Comparison of ENCODE assay signal across 16 cellular contexts in the genomic region with DNA sequence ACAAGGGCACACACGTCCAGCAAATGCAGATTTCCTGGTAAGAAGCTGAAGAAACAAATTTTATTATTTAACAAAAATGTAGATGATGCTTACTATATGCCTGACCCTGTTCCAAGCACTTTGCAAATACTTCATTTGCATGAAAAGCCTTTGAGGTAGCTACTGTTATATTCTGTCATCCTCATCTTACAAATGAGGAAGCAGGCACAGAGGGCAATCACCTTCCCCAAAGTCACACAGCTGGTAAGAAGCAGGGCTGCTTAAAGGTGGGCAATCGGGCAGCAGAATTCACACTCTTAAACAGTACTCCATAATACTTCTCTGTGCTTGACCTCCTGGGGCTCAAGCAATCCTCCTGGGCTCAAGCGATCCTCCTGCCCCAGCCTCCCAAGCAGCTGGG. TPM values are rescaled to one million over a fixed set of nuclear protein-coding genes. Genes with fewer than 3 reads are reported as not detected.
A peak's percentile ranks its signal among the peaks of the same experiment; 100 is the strongest.
DNase-seq lines count a peak whose midpoint lies in the region; ATAC-seq and TF ChIP-seq lines count a peak whose summit lies in the region.
"Had no signal": no experiment of that assay in that cellular context is flagged by ENCODE, and none has a peak within 500 bp of the region (broad histone marks: within the 10 kb centered on the region; RNA-seq: fewer than 3 reads in every experiment).

No MANE protein-coding gene starts in this region.

- peaks cover 13 to 73% of the 10 kb centered on the region in 2 donors for H3K4me1 ChIP-seq in thoracic aorta (ENCODE audit: control insufficient read depth in 1 of 2, low read depth in 2 of 2)
- H3K4me1 ChIP-seq: HAP-1 had no signal

- 52 to 53% methylated on average over 3 of the region's 3 CpGs for WGBS in lower leg skin, 2 donors

- CTCF ChIA-PET in RWPE1 (lab: Yijun Ruan, JAX), result interaction anchor here (0.5 kb wide), 2 partner anchors 122 to 410 kb away, joined by 3 to 7 read pairs; no protein-coding TSS in a partner anchor

- H3K27me3 Mint-ChIP-seq in activated CD4-positive, alpha-beta T cell treated with anti-CD3 and anti-CD28 coated beads, Interleukin-2, amount 10 ng/mL, durations not matched to agents 24 days and 14 days, result peaks cover 17% of the 10 kb centered on the region

- H3K4me3 Mint-ChIP-seq in activated CD4-positive, alpha-beta T cell treated with anti-CD3 and anti-CD28 coated beads, Interleukin-2, amount 10 ng/mL, durations not matched to agents 24 days and 14 days, result no peak overlapping the region
- H3K4me3 Mint-ChIP-seq: CD14-positive monocyte; CD4-positive, alpha-beta memory T cell had no signal

- intact Hi-C loops in activated CD4-positive, alpha-beta T cell treated with anti-CD3 and anti-CD28 coated beads, Interleukin-2, amount 10 ng/mL, durations not matched to agents 24 days and 14 days (cut with micrococcal nuclease), result no loop called here
- intact Hi-C loops in lower leg skin (cut with DNase I; ENCODE audit: low total_unique reads), result no loop called here

- no peak overlapping the region for H3K27ac Mint-ChIP-seq in activated CD4-positive, alpha-beta T cell treated with anti-CD3 and anti-CD28 coated beads, Interleukin-2, amount 10 ng/mL, durations not matched to agents 24 days and 14 days
- H3K27ac Mint-ChIP-seq: CD14-positive monocyte; CD4-positive, alpha-beta memory T cell had no signal

- H3K4me1 Mint-ChIP-seq in activated CD4-positive, alpha-beta T cell treated with anti-CD3 and anti-CD28 coated beads, Interleukin-2, amount 10 ng/mL, durations not matched to agents 24 days and 14 days, result peaks cover 3% of the 10 kb centered on the region

- no peaks in the 10 kb centered on the region for H3K9me3 ChIP-seq in thoracic aorta
- H3K9me3 ChIP-seq: HAP-1 had no signal

- no peaks in the 10 kb centered on the region for H3K36me3 Mint-ChIP-seq in activated CD4-positive, alpha-beta T cell treated with anti-CD3 and anti-CD28 coated beads, Interleukin-2, amount 10 ng/mL, durations not matched to agents 24 days and 14 days (ENCODE audit: low read depth)
- H3K36me3 Mint-ChIP-seq: CD14-positive monocyte had no signal

- H3K36me3 ChIP-seq in thoracic aorta, result no peaks in the 10 kb centered on the region
- H3K36me3 ChIP-seq: HAP-1 had no signal

- H3K27ac ChIP-seq in RWPE1, result peak overlapping the region; percentile 49; the same call in 1 of the 2 replicates
- H3K27ac ChIP-seq in thoracic aorta, result peak overlapping the region; percentile 75 to 94

- DNase-seq in NAMALWA (ENCODE audit: low spot score) (peak; percentile 24), RWPE1 (ENCODE audit: low spot score) (no peak), germinal center (ENCODE audit: low spot score) (peak; percentile 44), thoracic aorta (ENCODE audit: low spot score) (no peak), AG08396 (ENCODE audit: low spot score) (no peak), DMS 273 treated with DMSO at 0.1 percent for 48 hours (lab: John Stamatoyannopoulos, UW) (no peak), lower leg skin (ENCODE audit: low spot score in 2 of 2) (no peak)
- DNase-seq in activated CD4-positive, alpha-beta T cell treated with anti-CD3 and anti-CD28 coated beads, Interleukin-2, amount 10 ng/mL, durations not matched to agents 24 days and 14 days, result no peak
- DNase-seq: ACHN; AML-193; CD4-positive, alpha-beta memory T cell; DMS79 treated with DMSO at 0.1 percent for 48 hours; GF-D8 had no signal

- ATAC-seq in thoracic aorta (ENCODE audit: insufficient number of reproducible peaks, low FRiP score, low read depth), result no peak

- no peak for TF ChIP-seq POLR2A in lower leg skin (IDR thresholded peaks at IDR 0.05)

- POLR2A ChIA-PET in RWPE1 (lab: Yijun Ruan, JAX; ENCODE audit: low non-redundant PET), result no interaction called here

- no peak for TF ChIP-seq CTCF in RWPE1 (conservative IDR thresholded peaks at IDR 0.05; ENCODE audit: low read depth)
- no peak for TF ChIP-seq CTCF in thoracic aorta (IDR thresholded peaks at IDR 0.05)
- TF ChIP-seq CTCF in lower leg skin (IDR thresholded peaks at IDR 0.05), result no peak

- H3K4me3 ChIP-seq in thoracic aorta (no peak overlapping the region), lower leg skin (ENCODE audit: low read depth, poor library complexity, severe bottlenecking) (no peak overlapping the region)
- H3K4me3 ChIP-seq: HAP-1 had no signal

- H3K9me3 Mint-ChIP-seq in activated CD4-positive, alpha-beta T cell treated with anti-CD3 and anti-CD28 coated beads, Interleukin-2, amount 10 ng/mL, durations not matched to agents 24 days and 14 days, result no peaks in the 10 kb centered on the region

- H3K27me3 ChIP-seq in thoracic aorta (replicated peaks; ENCODE audit: insufficient read depth), result no peaks in the 10 kb centered on the region

RNA-seq across cellular contexts. Expression of a gene that starts 18.3 kb away (rescaled TPM):
- total RNA-seq in thoracic aorta (1 to 10 TPM; 1.2 to 5.2 TPM), lower leg skin (not detected)
- total RNA-seq in activated CD4-positive, alpha-beta T cell treated with anti-CD3 and anti-CD28 coated beads, Interleukin-2, amount 10 ng/mL, durations not matched to agents 24 days and 14 days, result not detected in 2 replicates
- total RNA-seq: CD4-positive, alpha-beta memory T cell; HT-29 had no signal

RNA-seq across cellular contexts. Expression of a gene that starts 24.4 kb away (rescaled TPM):
- total RNA-seq in thoracic aorta, result 10 to 100 TPM in 1 of 2 donors, 1 to 10 TPM in 1; 5.1 to 14.6 TPM
- total RNA-seq in activated CD4-positive, alpha-beta T cell treated with anti-CD3 and anti-CD28 coated beads, Interleukin-2, amount 10 ng/mL, durations not matched to agents 24 days and 14 days, result not detected in 2 replicates
- 1 to 10 TPM in 3 of 4 donors, under 1 TPM in 1; 0.30 to 4.0 (median 2.7) TPM for total RNA-seq in lower leg skin
- total RNA-seq: HT-29 had no signal

RNA-seq across cellular contexts. Expression of a gene that starts 33.6 kb away (rescaled TPM):
- total RNA-seq in thoracic aorta, result 10 to 100 TPM; 22.6 to 23.0 TPM
- total RNA-seq in activated CD4-positive, alpha-beta T cell treated with anti-CD3 and anti-CD28 coated beads, Interleukin-2, amount 10 ng/mL, durations not matched to agents 24 days and 14 days, result not detected in 2 replicates
- 10 to 100 TPM in 1 of 4 donors, 1 to 10 TPM in 3; 1.1 to 11.5 (median 4.2) TPM for total RNA-seq in lower leg skin
- total RNA-seq: CD4-positive, alpha-beta memory T cell; HT-29 had no signal

RNA-seq across cellular contexts. Expression of a gene that starts 48.7 kb away (rescaled TPM):
- total RNA-seq in thoracic aorta (1 to 10 TPM; 4.4 to 4.9 TPM), lower leg skin (1 to 10 TPM; 2.0 to 5.8 (median 2.8) TPM)
- not detected in 2 replicates for total RNA-seq in activated CD4-positive, alpha-beta T cell treated with anti-CD3 and anti-CD28 coated beads, Interleukin-2, amount 10 ng/mL, durations not matched to agents 24 days and 14 days
- total RNA-seq: HT-29 had no signal

Comparison
In these comparisons a context has a peak if more than half of its experiments do, and no peak if none do; other contexts are left out.
1. DNase-seq: peak in NAMALWA (single experiment) and germinal center (single experiment); none in RWPE1 (single experiment), thoracic aorta (single experiment), AG08396 (single experiment), activated CD4-positive, alpha-beta T cell treated with anti-CD3 and anti-CD28 coated beads, Interleukin-2, amount 10 ng/mL, durations not matched to agents 24 days and 14 days (single experiment), DMS 273 treated with DMSO at 0.1 percent for 48 hours (single experiment) and lower leg skin (0 of 2).